ENCODE assay signal across 8 cellular contexts in the genomic region with DNA sequence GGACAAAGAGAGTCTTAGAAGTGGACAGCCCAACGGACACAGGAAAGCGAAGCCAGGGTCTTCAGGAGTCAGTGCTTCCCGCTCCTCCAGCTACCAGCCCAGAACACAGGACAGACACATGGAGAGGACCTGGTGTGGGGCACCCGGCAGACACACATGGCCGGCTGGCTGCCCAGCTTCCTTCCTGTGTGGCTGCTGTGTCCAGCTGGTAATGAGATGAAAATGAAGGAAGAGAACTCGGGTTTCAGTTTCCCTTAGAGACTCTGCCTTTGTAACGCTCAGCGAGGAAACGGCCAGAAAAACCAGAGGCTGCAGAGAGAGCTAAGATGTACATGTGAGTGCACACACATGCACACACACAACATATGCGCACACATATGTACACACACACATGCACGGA.
DNase-seq lines count a peak whose midpoint lies in the region; ATAC-seq and TF ChIP-seq lines count a peak whose summit lies in the region.

No MANE protein-coding gene starts in this region.

- H3K36me3 ChIP-seq in BLaER1: peaks cover 41% of the 10 kb centered on the region
- H3K36me3 ChIP-seq in tibial nerve: peaks cover 0 to 34% (median 6%) of the 10 kb centered on the region in 3 donors

- peak overlapping the region; percentile 90 for H3K27ac ChIP-seq in BLaER1
- peak overlapping the region in 1 of 4 donors; percentile 30 for H3K27ac ChIP-seq in tibial nerve

- H3K4me3 Mint-ChIP-seq in Calu3 (ENCODE audit: low read depth, unreplicated experiment): no peak overlapping the region

- 61 to 63% methylated on average over 11 of the region's 11 CpGs for WGBS in tibial nerve, 2 donors

- CTCF ChIA-PET in Calu3 (lab: Charles Lee): no interaction called here

- no peaks in the 10 kb centered on the region for H3K27me3 Mint-ChIP-seq in Calu3 (ENCODE audit: unreplicated experiment)

- H3K4me1 ChIP-seq in BLaER1 (peaks cover 98% of the 10 kb centered on the region), tibial nerve (peaks cover 0 to 23% (median 3%) of the 10 kb centered on the region in 4 donors)

- no TSS peak for BruUV-seq in Calu3 (replicated peaks; lab: Mats Ljungman, UMichigan)

- TF ChIP-seq POLR2A in tibial nerve (IDR thresholded peaks at IDR 0.05): no peak

- no peaks in the 10 kb centered on the region for H3K36me3 Mint-ChIP-seq in Calu3 (ENCODE audit: insufficient read depth, unreplicated experiment)

- peaks cover 70% of the 10 kb centered on the region for H4K20me1 ChIP-seq in BLaER1

- TF ChIP-seq CTCF in tibial nerve (IDR thresholded peaks at IDR 0.05) (no peak), Calu3 (IDR thresholded peaks at IDR 0.05; ENCODE audit: unreplicated experiment) (no peak)

- H3K27me3 ChIP-seq in BLaER1 (no peaks in the 10 kb centered on the region), tibial nerve (no peaks in the 10 kb centered on the region)

- H3K9me3 Mint-ChIP-seq in Calu3 (ENCODE audit: low read depth, unreplicated experiment): peaks cover 3% of the 10 kb centered on the region

- ATAC-seq in HG03280 (IDR thresholded peaks at IDR 0.05; ENCODE audit: unreplicated experiment): peak; percentile 50

- intact Hi-C loops in Calu3 (cut with micrococcal nuclease; ENCODE audit: unreplicated experiment): no loop called here

- TF ChIP-seq EP300 in tibial nerve (IDR thresholded peaks at IDR 0.05): no peak

- H3K4me3 ChIP-seq in BLaER1: peak overlapping the region; percentile 55
- H3K4me3 ChIP-seq in tibial nerve: no peak overlapping the region

- H3K9ac ChIP-seq in BLaER1: peak overlapping the region; percentile 77

- no peaks in the 10 kb centered on the region for H3K4me1 Mint-ChIP-seq in Calu3 (ENCODE audit: low read depth, unreplicated experiment)

- peaks cover 6% of the 10 kb centered on the region for H3K9me3 ChIP-seq in BLaER1
- peaks cover 0 to 8% (median 0%) of the 10 kb centered on the region in 4 donors for H3K9me3 ChIP-seq in tibial nerve

- no peak overlapping the region for H3K27ac Mint-ChIP-seq in Calu3 (ENCODE audit: unreplicated experiment)

- DNase-seq in GM19238 (ENCODE audit: insufficient read length, low spot score): peak; percentile 65
- peak; percentile 54 for DNase-seq in germinal center (ENCODE audit: low spot score)
- DNase-seq in HuH-7.5 (ENCODE audit: low spot score): no peak
- no peak for DNase-seq in AML-193 (lab: John Stamatoyannopoulos, UW)
- no peak for DNase-seq in tibial nerve (ENCODE audit: low spot score in 2 of 2)
- DNase-seq in Calu3: no peak

- H3K4me2 ChIP-seq in BLaER1: peak overlapping the region; percentile 94

Comparison
In these comparisons a context has a peak if more than half of its experiments do, and no peak if none do; other contexts are left out.
1. DNase-seq: peak in GM19238 (single experiment) and germinal center (single experiment); none in HuH-7.5 (single experiment), AML-193 (0 of 2), tibial nerve (0 of 2) and Calu3 (single experiment).